In the genomic region with DNA sequence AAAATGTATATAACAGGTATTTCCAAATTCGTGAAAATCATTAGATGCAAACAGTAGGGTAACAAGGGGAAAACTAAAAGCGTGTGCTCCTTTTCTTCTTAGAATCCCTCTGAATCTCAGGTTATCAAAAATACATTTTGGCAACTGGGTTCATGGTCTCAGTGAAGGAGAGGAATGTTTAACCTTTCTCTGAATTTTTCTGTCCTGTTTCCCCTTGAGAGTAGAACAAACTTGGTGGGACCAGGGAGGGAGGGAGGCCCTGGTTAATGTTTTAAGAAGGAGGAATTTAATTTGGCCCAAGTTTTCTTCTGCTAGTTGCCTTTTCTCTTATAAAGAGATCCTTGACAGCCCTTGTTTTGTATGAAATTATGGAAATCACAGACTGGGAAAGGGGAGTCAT, we compare ENCODE assay signal across 31 cellular contexts. TPM values are rescaled to one million over a fixed set of nuclear protein-coding genes. Genes with fewer than 3 reads are reported as not detected.
DNase-seq lines count a peak whose midpoint lies in the region; ATAC-seq and TF ChIP-seq lines count a peak whose summit lies in the region.
"Had no signal": no experiment of that assay in that cellular context is flagged by ENCODE, and none has a peak within 500 bp of the region (broad histone marks: within the 10 kb centered on the region; RNA-seq: fewer than 3 reads in every experiment).

No MANE protein-coding gene starts in this region.

- H3K4me3 Mint-ChIP-seq in activated naive CD4-positive, alpha-beta T cell treated with anti-CD3 and anti-CD28 coated beads, Interleukin-2, amount 10 ng/mL, durations not matched to agents 7 days and 5 days, result no peak overlapping the region
- no peak overlapping the region for H3K4me3 Mint-ChIP-seq in activated naive CD4-positive, alpha-beta T cell treated with anti-CD3 and anti-CD28 coated beads for 36 hours
- H3K4me3 Mint-ChIP-seq in type B pancreatic cell (peak overlapping the region; percentile 72), T-helper 17 cell (no peak overlapping the region)
- H3K4me3 Mint-ChIP-seq: activated naive CD8-positive, alpha-beta T cell treated with anti-CD3 and anti-CD28 coated beads, Interleukin-2, amount 50 U/mL, for 24 hours; central memory CD8-positive, alpha-beta T cell had no signal

- no peak overlapping the region for H2AFZ ChIP-seq in neuron (ENCODE audit: low read depth, low read length)

- peaks cover 11% of the 10 kb centered on the region for H3K4me1 ChIP-seq in iPS-20b (ENCODE audit: insufficient read depth, low read length)
- peaks cover 50% of the 10 kb centered on the region for H3K4me1 ChIP-seq in neuron (ENCODE audit: insufficient read depth, low read length)

- H3K27me3 Mint-ChIP-seq in activated naive CD4-positive, alpha-beta T cell treated with anti-CD3 and anti-CD28 coated beads, Interleukin-2, amount 10 ng/mL, durations not matched to agents 7 days and 5 days, result peaks cover 59% of the 10 kb centered on the region
- peaks cover 51% of the 10 kb centered on the region for H3K27me3 Mint-ChIP-seq in activated naive CD4-positive, alpha-beta T cell treated with anti-CD3 and anti-CD28 coated beads for 36 hours (ENCODE audit: low read depth)
- H3K27me3 Mint-ChIP-seq in type B pancreatic cell (peaks cover 78% of the 10 kb centered on the region), T-helper 17 cell (peaks cover 53% of the 10 kb centered on the region)

- peak overlapping the region; percentile 62; the same call in 1 of the 2 replicates for H3K4me3 ChIP-seq in iPS-20b (ENCODE audit: low read length)
- H3K4me3 ChIP-seq in neuron (ENCODE audit: low read length), result peak overlapping the region; percentile 75
- H3K4me3 ChIP-seq: vagina had no signal

- H3K36me3 Mint-ChIP-seq in activated naive CD4-positive, alpha-beta T cell treated with anti-CD3 and anti-CD28 coated beads, Interleukin-2, amount 10 ng/mL, durations not matched to agents 7 days and 5 days, result peaks cover 5% of the 10 kb centered on the region
- H3K36me3 Mint-ChIP-seq in activated naive CD4-positive, alpha-beta T cell treated with anti-CD3 and anti-CD28 coated beads for 36 hours (ENCODE audit: low read depth), result no peaks in the 10 kb centered on the region
- H3K36me3 Mint-ChIP-seq in type B pancreatic cell (no peaks in the 10 kb centered on the region), T-helper 17 cell (ENCODE audit: low read depth) (peaks cover 2% of the 10 kb centered on the region)

- in situ Hi-C loops in G401 (cut with HindIII; ENCODE audit: low sequenced_read_pairs), result no loop called here

- H3K27ac Mint-ChIP-seq in activated naive CD4-positive, alpha-beta T cell treated with anti-CD3 and anti-CD28 coated beads, Interleukin-2, amount 10 ng/mL, durations not matched to agents 7 days and 5 days, result peak overlapping the region; percentile 14
- H3K27ac Mint-ChIP-seq in activated naive CD4-positive, alpha-beta T cell treated with anti-CD3 and anti-CD28 coated beads for 36 hours, result no peak overlapping the region
- H3K27ac Mint-ChIP-seq in type B pancreatic cell, result no peak overlapping the region
- no peak overlapping the region for H3K27ac Mint-ChIP-seq in T-helper 17 cell
- H3K27ac Mint-ChIP-seq: activated naive CD8-positive, alpha-beta T cell treated with anti-CD3 and anti-CD28 coated beads, Interleukin-2, amount 50 U/mL, for 24 hours; immature natural killer cell had no signal

- intact Hi-C loops in activated naive CD4-positive, alpha-beta T cell treated with anti-CD3 and anti-CD28 coated beads for 36 hours (cut with micrococcal nuclease), result no loop called here

- H3K9me3 Mint-ChIP-seq in activated naive CD4-positive, alpha-beta T cell treated with anti-CD3 and anti-CD28 coated beads, Interleukin-2, amount 10 ng/mL, durations not matched to agents 7 days and 5 days, result no peaks in the 10 kb centered on the region
- no peaks in the 10 kb centered on the region for H3K9me3 Mint-ChIP-seq in activated naive CD4-positive, alpha-beta T cell treated with anti-CD3 and anti-CD28 coated beads for 36 hours
- no peaks in the 10 kb centered on the region for H3K9me3 Mint-ChIP-seq in type B pancreatic cell
- H3K9me3 Mint-ChIP-seq: activated naive CD8-positive, alpha-beta T cell treated with anti-CD3 and anti-CD28 coated beads, Interleukin-2, amount 50 U/mL, for 24 hours; central memory CD8-positive, alpha-beta T cell had no signal

- ATAC-seq in omental fat pad (ENCODE audit: low FRiP score), result no peak
- ATAC-seq in T-helper 17 cell, result no peak
- ATAC-seq: activated naive CD8-positive, alpha-beta T cell treated with anti-CD3 and anti-CD28 coated beads, Interleukin-2, amount 50 U/mL, for 24 hours; stimulated activated naive CD8-positive, alpha-beta T cell treated with anti-CD3 and anti-CD28 coated beads, Interleukin-15, Interleukin-2, amounts not matched to agents 100 U/mL and 50 U/mL, for 24 hours had no signal

- no peak overlapping the region for H3K9ac ChIP-seq in iPS-20b (ENCODE audit: low read depth, low read length)

- peaks cover 7% of the 10 kb centered on the region for H3K4me1 Mint-ChIP-seq in activated naive CD4-positive, alpha-beta T cell treated with anti-CD3 and anti-CD28 coated beads, Interleukin-2, amount 10 ng/mL, durations not matched to agents 7 days and 5 days
- peaks cover 9% of the 10 kb centered on the region for H3K4me1 Mint-ChIP-seq in activated naive CD4-positive, alpha-beta T cell treated with anti-CD3 and anti-CD28 coated beads for 36 hours (ENCODE audit: low read depth)
- H3K4me1 Mint-ChIP-seq in type B pancreatic cell (ENCODE audit: unreplicated experiment) (peaks cover 10% of the 10 kb centered on the region), T-helper 17 cell (peaks cover 7% of the 10 kb centered on the region)
- H3K4me1 Mint-ChIP-seq: central memory CD8-positive, alpha-beta T cell had no signal

- no peak for DNase-seq in activated naive CD4-positive, alpha-beta T cell treated with anti-CD3 and anti-CD28 coated beads, Interleukin-2, amount 10 ng/mL, durations not matched to agents 7 days and 5 days
- DNase-seq in activated naive CD4-positive, alpha-beta T cell treated with anti-CD3 and anti-CD28 coated beads for 36 hours, result no peak
- DNase-seq in type B pancreatic cell (ENCODE audit: extremely low spot score, unreplicated experiment) (no peak), G401 (ENCODE audit: low spot score) (no peak), omental fat pad (ENCODE audit: low spot score) (no peak), T-helper 17 cell (no peak)
- DNase-seq: activated CD4-positive, alpha-beta T cell treated with anti-CD3 and anti-CD28 coated beads for 48 hours; activated CD8-positive, alpha-beta memory T cell treated with anti-CD3 and anti-CD28 coated beads for 24 hours; activated gamma-delta T cell treated with Interleukin-2 at 50 U/mL for 16 hours; activated naive CD8-positive, alpha-beta T cell treated with anti-CD3 and anti-CD28 coated beads, Interleukin-2, amount 50 U/mL, for 24 hours; Calu3; DMS79; HCEC 1CT; immature natural killer cell; IMR-90; MV-4-11; NCI-H1694; NCI-H446 treated with DMSO at 0.1 percent for 48 hours; NCI-H82; stimulated activated naive CD8-positive, alpha-beta T cell treated with anti-CD3 and anti-CD28 coated beads, Interleukin-15, Interleukin-2, amounts not matched to agents 100 U/mL and 50 U/mL, for 24 hours; T1000; WERI-Rb-1 had no signal

- no peak overlapping the region for H3K27ac ChIP-seq in iPS-20b (ENCODE audit: low read length)
- H3K27ac ChIP-seq: vagina, WERI-Rb-1 had no signal

- no peak for TF ChIP-seq CTCF in type B pancreatic cell (conservative IDR thresholded peaks at IDR 0.05)
- no peak for TF ChIP-seq CTCF in omental fat pad (IDR thresholded peaks at IDR 0.05)

- H3K9me3 ChIP-seq in iPS-20b (ENCODE audit: insufficient read depth, low read depth, low read length) (no peaks in the 10 kb centered on the region), neuron (ENCODE audit: low read length) (no peaks in the 10 kb centered on the region), T-helper 17 cell (ENCODE audit: control insufficient read depth, low read length, poor library complexity, severe bottlenecking) (no peaks in the 10 kb centered on the region)
- H3K9me3 ChIP-seq: gastroesophageal sphincter, vagina had no signal

- H3K36me3 ChIP-seq in iPS-20b (ENCODE audit: insufficient read depth, low read depth, low read length) (no peaks in the 10 kb centered on the region), neuron (ENCODE audit: insufficient read depth, low read length) (peaks cover 3% of the 10 kb centered on the region)
- H3K36me3 ChIP-seq: gastroesophageal sphincter, vagina, WERI-Rb-1 had no signal

- CTCF ChIA-PET in activated naive CD4-positive, alpha-beta T cell treated with anti-CD3 and anti-CD28 coated beads, Interleukin-2, amount 10 ng/mL, durations not matched to agents 7 days and 5 days (lab: Charles Lee), result interaction anchor here (2.5 kb wide), 1 partner anchor 8 kb away, joined by 10 read pairs; no protein-coding TSS in a partner anchor
- CTCF ChIA-PET in activated naive CD4-positive, alpha-beta T cell treated with anti-CD3 and anti-CD28 coated beads for 36 hours (lab: Charles Lee), result interaction anchor here (1.8 kb wide), 1 partner anchor 8 kb away, joined by 13 read pairs; no protein-coding TSS in a partner anchor

- peaks cover 67% of the 10 kb centered on the region for H3K27me3 ChIP-seq in iPS-20b (ENCODE audit: insufficient read depth, low read length)
- H3K27me3 ChIP-seq in neuron (ENCODE audit: insufficient read depth, low read length), result no peaks in the 10 kb centered on the region

RNA-seq across cellular contexts. Expression of gene POU3F3, which starts 12.2 kb away (rescaled TPM):
- total RNA-seq in activated naive CD4-positive, alpha-beta T cell treated with anti-CD3 and anti-CD28 coated beads for 36 hours, result not detected
- total RNA-seq in type B pancreatic cell (ENCODE audit: low replicate concordance), result 0.14 and 2.1 TPM in 2 replicates
- total RNA-seq in G401 (2014; rRNA removed; shearing (Covaris generic)), result not detected in 2 replicates
- total RNA-seq in omental fat pad, result not detected
- total RNA-seq in T-helper 17 cell, result not detected
- total RNA-seq: A172, Calu3, IMR-90, liver, mesenteric fat pad, myocyte, vagina had no signal
